14 cellular contexts compared by ENCODE assay signal in genomic region chr2:67880291-67880761, GRCh38.
A peak's percentile ranks its signal among the peaks of the same experiment; 100 is the strongest.
DNase-seq lines count a peak whose midpoint lies in the region; ATAC-seq and TF ChIP-seq lines count a peak whose summit lies in the region.
"Had no signal": no experiment of that assay in that cellular context is flagged by ENCODE, and none has a peak within 500 bp of the region (broad histone marks: within the 10 kb centered on the region; RNA-seq: fewer than 3 reads in every experiment).

No MANE protein-coding gene starts in this region.

- no peaks in the 10 kb centered on the region for H3K27me3 ChIP-seq in ascending aorta
- H3K27me3 ChIP-seq in skeletal muscle satellite cell (ENCODE audit: control insufficient read depth, insufficient read depth, low read length), result no peaks in the 10 kb centered on the region

- TF ChIP-seq CTCF in ascending aorta (IDR thresholded peaks at IDR 0.05), result no peak

- peak overlapping the region; percentile 38 for H3K4me2 ChIP-seq in skeletal muscle satellite cell (ENCODE audit: low read length)

- peak; percentile 78 for DNase-seq in HT1080 (ENCODE audit: low read depth)
- no peak for DNase-seq in ascending aorta (ENCODE audit: low spot score in 2 of 2)
- DNase-seq in glomerular visceral epithelial cell (ENCODE audit: extremely low spot score), result peak; percentile 93
- DNase-seq in posterior vena cava (ENCODE audit: low spot score), result no peak
- DNase-seq: activated CD4-positive, alpha-beta T cell treated with anti-CD3 and anti-CD28 coated beads for 48 hours; Calu3; lower lobe of right lung; MM.1S; NCI-H446; stimulated activated CD4-positive, alpha-beta T cell treated with anti-CD3 and anti-CD28 coated beads, Interleukin-4, amount 100 ng/mL, for 4 hours had no signal

- intact Hi-C loops in ascending aorta (cut with DNase I) (no loop called here), posterior vena cava (cut with DNase I) (no loop called here)

- no peaks in the 10 kb centered on the region for H3K36me3 ChIP-seq in ascending aorta
- no peaks in the 10 kb centered on the region for H3K36me3 ChIP-seq in skeletal muscle satellite cell (ENCODE audit: insufficient read depth, low read length)
- H3K36me3 ChIP-seq: lower lobe of right lung had no signal

- H3K27ac ChIP-seq in ascending aorta, result peak overlapping the region; percentile 82 to 85
- H3K27ac ChIP-seq: lower lobe of right lung had no signal

- no peaks in the 10 kb centered on the region for H3K9me3 ChIP-seq in ascending aorta
- H3K9me3 ChIP-seq in skeletal muscle satellite cell (replicated peaks; ENCODE audit: low read length), result no peaks in the 10 kb centered on the region
- H3K9me3 ChIP-seq: lower lobe of right lung had no signal

- ATAC-seq in HG02759 (IDR thresholded peaks at IDR 0.05; ENCODE audit: unreplicated experiment) (no peak), HG02870 (IDR thresholded peaks at IDR 0.05; ENCODE audit: unreplicated experiment) (no peak)
- ATAC-seq: GM12878, lower lobe of right lung had no signal

- no peak overlapping the region for H3K9ac ChIP-seq in skeletal muscle satellite cell (ENCODE audit: low read depth, low read length)

- H3K4me1 ChIP-seq in ascending aorta, result peaks cover 6 to 30% of the 10 kb centered on the region in 2 donors
- H3K4me1 ChIP-seq in skeletal muscle satellite cell (ENCODE audit: control insufficient read depth, insufficient read depth, low read length), result peaks cover 28% of the 10 kb centered on the region
- H3K4me1 ChIP-seq: lower lobe of right lung had no signal

- H3K4me3 ChIP-seq in ascending aorta (no peak overlapping the region), skeletal muscle satellite cell (ENCODE audit: low read length) (peak overlapping the region; percentile 22)
- H3K4me3 ChIP-seq: GM12878, lower lobe of right lung had no signal

Comparison
In these comparisons a context has a peak if more than half of its experiments do, and no peak if none do; other contexts are left out.
1. DNase-seq: peak in HT1080 (single experiment) and glomerular visceral epithelial cell (single experiment); none in ascending aorta (0 of 2) and posterior vena cava (single experiment).